Comparison of ENCODE assay signal across 11 cellular contexts in genomic region chr15:99361541-99362185, GRCh38.
DNase-seq lines count a peak whose midpoint lies in the region; ATAC-seq and TF ChIP-seq lines count a peak whose summit lies in the region.
"Had no signal": no experiment of that assay in that cellular context is flagged by ENCODE, and none has a peak within 500 bp of the region (broad histone marks: within the 10 kb centered on the region; RNA-seq: fewer than 3 reads in every experiment).

No MANE protein-coding gene starts in this region.

- 85 to 90% (median 89%) methylated on average over 13 of the region's 13 CpGs for WGBS in heart left ventricle, 4 donors

- intact Hi-C loops in heart left ventricle (cut with DNase I) (loop anchor here in 1 of 10 donors (10.0 kb wide), 1 partner anchor 77 kb away; no protein-coding TSS in a partner anchor), left ventricle myocardium superior (cut with micrococcal nuclease) (no loop called here), Panc1 (cut with micrococcal nuclease; ENCODE audit: unreplicated experiment) (no loop called here), tibial artery (cut with DNase I; ENCODE audit: low total_unique reads) (no loop called here)

- H3K4me1 ChIP-seq in heart left ventricle (no peaks in the 10 kb centered on the region), Panc1 (ENCODE audit: control insufficient read depth, insufficient read depth, low read length) (no peaks in the 10 kb centered on the region), tibial artery (peaks cover 0 to 4% (median 0%) of the 10 kb centered on the region in 4 donors)

- no peak for TF ChIP-seq POLR2A in heart left ventricle (IDR thresholded peaks at IDR 0.05)

- H3K9me3 ChIP-seq in heart left ventricle = peaks cover 0 to 7% (median 0%) of the 10 kb centered on the region in 12 donors
- no peaks in the 10 kb centered on the region; the same call in 1 of the 2 replicates for H3K9me3 ChIP-seq in Panc1 (ENCODE audit: control insufficient read depth, insufficient read depth, low read depth, low read length)
- H3K9me3 ChIP-seq in tibial artery = no peaks in the 10 kb centered on the region
- H3K9me3 ChIP-seq: neutrophil had no signal

- H3K4me3 ChIP-seq in heart left ventricle = no peak overlapping the region
- H3K4me3 ChIP-seq in Panc1 (ENCODE audit: low read depth in 2 of 2, low read length in 2 of 2) = no peak overlapping the region
- no peak overlapping the region for H3K4me3 ChIP-seq in fibroblast of the aortic adventitia (ENCODE audit: low read depth, low read length)
- no peak overlapping the region for H3K4me3 ChIP-seq in tibial artery

- BruUV-seq in Panc1 (replicated peaks; lab: Mats Ljungman, UMichigan) = no TSS peak

- H3K36me3 ChIP-seq in heart left ventricle (peaks cover 0 to 14% (median 3%) of the 10 kb centered on the region in 9 donors), Panc1 (ENCODE audit: control insufficient read depth, insufficient read depth, low read length) (peaks cover 3% of the 10 kb centered on the region; the same call in 1 of the 2 replicates), tibial artery (peaks cover 0 to under 1% (median 0%) of the 10 kb centered on the region in 3 donors)
- H3K36me3 ChIP-seq: neutrophil had no signal

- POLR2A ChIA-PET in Panc1 (lab: Charles Lee) = no interaction called here

- CTCF ChIA-PET in Panc1 (lab: Charles Lee) = interaction anchor here (0.6 kb wide), 1 partner anchor 244 kb away, joined by 6 read pairs; no protein-coding TSS in a partner anchor

- no peaks in the 10 kb centered on the region for H3K27me3 ChIP-seq in heart left ventricle
- H3K27me3 ChIP-seq in Panc1 (ENCODE audit: control insufficient read depth, insufficient read depth, low read length) = no peaks in the 10 kb centered on the region
- no peaks in the 10 kb centered on the region for H3K27me3 ChIP-seq in tibial artery
- H3K27me3 ChIP-seq: neutrophil had no signal

- DNase-seq in heart left ventricle (no peak), left ventricle myocardium superior (no peak), Panc1 (ENCODE audit: low read depth, low spot score) (no peak), fibroblast of the aortic adventitia (ENCODE audit: low read depth) (peak; percentile 38), tibial artery (no peak), SKM-1 treated with dmso at 0.1 percent for 144 hours (lab: John Stamatoyannopoulos, UW; ENCODE audit: unreplicated experiment) (no peak)
- no peak for DNase-seq in activated CD4-positive, CD25-positive, alpha-beta regulatory T cell (lab: John Stamatoyannopoulos, UW)
- DNase-seq: effector memory CD8-positive, alpha-beta T cell; SIG-M5 had no signal

- peak; percentile 27 to 60 (median 42) for TF ChIP-seq CTCF in heart left ventricle (IDR thresholded peaks at IDR 0.05)
- peak; percentile 75 for TF ChIP-seq CTCF in Panc1 (IDR thresholded peaks at IDR 0.05)
- TF ChIP-seq CTCF in fibroblast of the aortic adventitia (IDR thresholded peaks at IDR 0.05; ENCODE audit: insufficient read depth, low read length) = peak; percentile 55
- peak; percentile 14 to 29 for TF ChIP-seq CTCF in tibial artery (IDR thresholded peaks at IDR 0.05)

- no peak for ATAC-seq in heart left ventricle
- ATAC-seq in left ventricle myocardium superior = no peak
- no peak for ATAC-seq in Panc1
- no peak for ATAC-seq in HG02973 (IDR thresholded peaks at IDR 0.05; ENCODE audit: unreplicated experiment)
- ATAC-seq: effector memory CD8-positive, alpha-beta T cell had no signal

- H3K27ac ChIP-seq in heart left ventricle (no peak overlapping the region), Panc1 (ENCODE audit: low read length) (no peak overlapping the region), tibial artery (no peak overlapping the region)
- H3K27ac ChIP-seq: neutrophil had no signal

- in situ Hi-C loops in Panc1 (cut with HindIII; ENCODE audit: low pct_unique_long_range_greater_than_20kb, low sequenced_read_pairs) = no loop called here

Comparison
In these comparisons a context has a peak if more than half of its experiments do, and no peak if none do; other contexts are left out.
1. CTCF ChIP-seq: peak in every context shown above with its lines; median percentile 75 in Panc1; 55 in fibroblast of the aortic adventitia; 42 in heart left ventricle; 22 in tibial artery.